21 cellular contexts compared by ENCODE assay signal in genomic region chr4:19857405-19857804, GRCh38.
DNase-seq lines count a peak whose midpoint lies in the region; ATAC-seq and TF ChIP-seq lines count a peak whose summit lies in the region.
"Had no signal": no experiment of that assay in that cellular context is flagged by ENCODE, and none has a peak within 500 bp of the region (broad histone marks: within the 10 kb centered on the region; RNA-seq: fewer than 3 reads in every experiment).

No MANE protein-coding gene starts in this region.

- no peak for TF ChIP-seq POLR2A in gastroesophageal sphincter (IDR thresholded peaks at IDR 0.05)

- 67 to 75% methylated on average over 2 to 3 of the region's 3 CpGs for WGBS in gastroesophageal sphincter (ENCODE audit: low coverage in 1 of 2), 2 donors

- DNase-seq in NCI-H2081 (lab: John Stamatoyannopoulos, UW) (peak; percentile 15 to 57), NCI-H2081 treated with DMSO at 0.1 percent for 48 hours (lab: John Stamatoyannopoulos, UW) (no peak), OCI-M1 (lab: John Stamatoyannopoulos, UW) (peak; percentile 3), fibroblast of peridontal ligament (ENCODE audit: extremely low read depth) (peak; percentile 60), retinal pigment epithelial cell (ENCODE audit: low read depth) (peak; percentile 43), retina (no peak), DMS114 treated with DMSO at 0.1 percent for 48 hours (lab: John Stamatoyannopoulos, UW; ENCODE audit: unreplicated experiment) (no peak)
- DNase-seq: 8988T; activated CD4-positive, alpha-beta T cell treated with anti-CD3 and anti-CD28 coated beads, Interleukin-2, amount 10 ng/mL, durations not matched to agents 24 days and 14 days; activated naive CD4-positive, alpha-beta T cell treated with anti-CD3 and anti-CD28 coated beads, Interleukin-2, amount 10 ng/mL, durations not matched to agents 7 days and 5 days; anterior cingulate cortex; central memory CD4-positive, alpha-beta T cell; NCI-H146; NK-92 treated with Interleukin-12 subunit alpha and Interleukin-12 subunit beta, amount 100 ng/mL, for 24 hours; occipital lobe; stimulated activated CD4-positive, alpha-beta T cell treated with anti-CD3 and anti-CD28 coated beads, Interleukin-12 subunit alpha, Interleukin-12 subunit beta, amount 100 ng/mL, for 4 hours; stimulated activated CD4-positive, alpha-beta T cell treated with anti-CD3 and anti-CD28 coated beads, Interleukin-4, amount 100 ng/mL, for 4 hours; stimulated activated naive CD8-positive, alpha-beta T cell treated with anti-CD3 and anti-CD28 coated beads, Interleukin-15, Interleukin-2, amounts not matched to agents 100 U/mL and 50 U/mL, for 24 hours had no signal

- H3K27me3 ChIP-seq in gastroesophageal sphincter: no peaks in the 10 kb centered on the region
- H3K27me3 ChIP-seq: right atrium auricular region, SJSA1 had no signal

- H3K4me1 ChIP-seq in gastroesophageal sphincter: no peaks in the 10 kb centered on the region
- H3K4me1 ChIP-seq: right atrium auricular region, SJSA1 had no signal

- H3K4me3 ChIP-seq in retinal pigment epithelial cell (ENCODE audit: low read length) (no peak overlapping the region), gastroesophageal sphincter (no peak overlapping the region)
- H3K4me3 ChIP-seq: right atrium auricular region, SJSA1 had no signal

- no peak overlapping the region for H3K27ac ChIP-seq in gastroesophageal sphincter
- H3K27ac ChIP-seq: right atrium auricular region, SJSA1 had no signal

- no peak for TF ChIP-seq EP300 in gastroesophageal sphincter (IDR thresholded peaks at IDR 0.05)

- ATAC-seq in gastroesophageal sphincter: no peak
- ATAC-seq: stimulated activated naive CD8-positive, alpha-beta T cell treated with anti-CD3 and anti-CD28 coated beads, Interleukin-15, Interleukin-2, amounts not matched to agents 100 U/mL and 50 U/mL, for 24 hours had no signal

- H3K9me3 ChIP-seq in gastroesophageal sphincter: peaks cover 0 to 4% (median 0%) of the 10 kb centered on the region in 3 donors
- H3K9me3 ChIP-seq: right atrium auricular region, SJSA1 had no signal

- TF ChIP-seq CTCF in retinal pigment epithelial cell (conservative IDR thresholded peaks at IDR 0.05; ENCODE audit: low read depth, low read length) (no peak), gastroesophageal sphincter (IDR thresholded peaks at IDR 0.05) (no peak)

- no peaks in the 10 kb centered on the region for H3K36me3 ChIP-seq in gastroesophageal sphincter
- H3K36me3 ChIP-seq: right atrium auricular region, SJSA1 had no signal

Comparison
In these comparisons a context has a peak if more than half of its experiments do, and no peak if none do; other contexts are left out.
1. DNase-seq: peak in NCI-H2081 (2 of 2), OCI-M1 (single experiment), fibroblast of peridontal ligament (single experiment) and retinal pigment epithelial cell (single experiment); none in NCI-H2081 treated with DMSO at 0.1 percent for 48 hours (single experiment), retina (single experiment) and DMS114 treated with DMSO at 0.1 percent for 48 hours (single experiment).